In genomic region chr11:66694056-66694410, GRCh38 we compare ENCODE assay signal across 5 cellular contexts.
"Had no signal": no experiment of that assay in that cellular context is flagged by ENCODE, and none has a peak within 500 bp of the region (broad histone marks: within the 10 kb centered on the region; RNA-seq: fewer than 3 reads in every experiment).

No MANE protein-coding gene starts in this region.

- H3K27ac ChIP-seq: brain microvascular endothelial cell, coronary artery, ovary, spleen, thyroid gland had no signal
